ENCODE assay signal across 11 cellular contexts in the genomic region with DNA sequence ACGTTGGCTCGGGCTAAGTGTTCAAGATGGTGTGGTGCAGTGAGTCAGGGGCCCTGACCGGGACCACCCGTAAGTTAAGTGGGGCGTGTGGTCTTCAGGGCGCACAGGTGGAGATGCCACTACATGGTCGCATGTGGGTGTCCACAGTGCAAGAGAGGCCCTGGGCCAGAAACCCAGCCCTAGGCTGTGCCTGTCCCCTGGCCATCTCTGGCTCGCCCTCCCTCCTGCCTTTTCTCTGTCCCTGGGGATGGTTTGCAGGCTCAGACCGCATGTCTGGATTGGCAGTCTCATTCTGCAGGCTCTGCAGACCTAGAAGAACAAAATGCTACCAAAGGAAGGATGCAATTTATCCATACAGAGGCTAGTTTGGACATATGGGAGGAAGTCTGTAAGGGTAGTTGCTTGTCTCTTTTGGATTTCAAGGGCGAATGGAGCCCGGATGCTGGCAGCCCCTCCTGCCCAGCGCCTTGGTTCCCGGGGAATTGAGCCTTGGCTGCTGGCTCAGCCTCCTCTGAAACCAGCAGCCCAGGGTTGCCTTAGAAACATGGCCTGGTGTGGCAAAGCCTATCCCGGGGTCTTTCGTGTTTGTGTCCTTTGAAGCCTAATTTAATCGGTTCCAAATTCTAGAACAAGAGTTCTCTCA.
DNase-seq lines count a peak whose midpoint lies in the region; TF ChIP-seq lines count a peak whose summit lies in the region.
"Had no signal": no experiment of that assay in that cellular context is flagged by ENCODE, and none has a peak within 500 bp of the region (broad histone marks: within the 10 kb centered on the region; RNA-seq: fewer than 3 reads in every experiment).

No MANE protein-coding gene starts in this region.

- peaks cover 16% of the 10 kb centered on the region for H3K27me3 Mint-ChIP-seq in IgD-negative memory B cell
- peaks cover 24% of the 10 kb centered on the region for H3K27me3 Mint-ChIP-seq in endodermal cell (ENCODE audit: insufficient read depth)
- peaks cover 2% of the 10 kb centered on the region for H3K27me3 Mint-ChIP-seq in neural progenitor cell (ENCODE audit: insufficient read depth, low read depth)

- no peaks in the 10 kb centered on the region for H4K20me1 ChIP-seq in neural progenitor cell (ENCODE audit: low read depth)

- H3K27me3 ChIP-seq in ACC112 (ENCODE audit: insufficient read depth, low read length) (peaks cover 5% of the 10 kb centered on the region; the same call in 1 of the 2 replicates), endodermal cell (ENCODE audit: control insufficient read depth, insufficient read depth, low read length, poor library complexity, severe bottlenecking) (no peaks in the 10 kb centered on the region), neural progenitor cell (peaks cover 9% of the 10 kb centered on the region)
- H3K27me3 ChIP-seq: cardiac muscle cell had no signal

- DNase-seq in endodermal cell (no peak), neural progenitor cell (ENCODE audit: low spot score) (no peak), OCI-M1 (lab: John Stamatoyannopoulos, UW) (no peak), GF-D8 (lab: John Stamatoyannopoulos, UW) (no peak), H4 (ENCODE audit: low spot score) (no peak), globus pallidus (ENCODE audit: low spot score) (no peak)
- DNase-seq: NCI-H446 treated with DMSO at 0.1 percent for 48 hours had no signal

- H3K4me1 Mint-ChIP-seq in IgD-negative memory B cell = peaks cover 5 to 12% (median 9%) of the 10 kb centered on the region in 3 donors
- H3K4me1 Mint-ChIP-seq in endodermal cell = peaks cover 2% of the 10 kb centered on the region
- peaks cover 9% of the 10 kb centered on the region for H3K4me1 Mint-ChIP-seq in neural progenitor cell

- H3K4me1 ChIP-seq in ACC112 (ENCODE audit: control insufficient read depth, insufficient read depth, low read length, unreplicated experiment) (peaks cover 38% of the 10 kb centered on the region), endodermal cell (ENCODE audit: control insufficient read depth, insufficient read depth, low read length) (no peaks in the 10 kb centered on the region), neural progenitor cell (peaks cover 6% of the 10 kb centered on the region)

- H3K4me2 ChIP-seq in neural progenitor cell = peak overlapping the region; percentile 61

- H3K4me3 ChIP-seq in ACC112 (ENCODE audit: low read depth, low read length) (peak overlapping the region; percentile 7; the same call in 1 of the 2 replicates), endodermal cell (ENCODE audit: low read length) (no peak overlapping the region), neural progenitor cell (no peak overlapping the region)
- H3K4me3 ChIP-seq: cardiac muscle cell had no signal

- H3F3A ChIP-seq in neural progenitor cell (ENCODE audit: low read depth) = no peaks in the 10 kb centered on the region

- WGBS in endodermal cell (ENCODE audit: insufficient coverage in 1 of 2, insufficient read length in 1 of 2), 2 experiments = 72 to 78% methylated on average over 11 to 16 of the region's 16 CpGs

- TF ChIP-seq CTCF in endodermal cell (conservative IDR thresholded peaks at IDR 0.05) (no peak), neural progenitor cell (IDR thresholded peaks at IDR 0.05) (no peak)

- H3K4me3 Mint-ChIP-seq in IgD-negative memory B cell (peak overlapping the region in 3 of 4 donors; percentile 69 to 79 (median 72)), endodermal cell (peak overlapping the region; percentile 66), neural progenitor cell (no peak overlapping the region)
- H3K4me3 Mint-ChIP-seq: HFFc6 had no signal

- H3K36me3 ChIP-seq in ACC112 (ENCODE audit: insufficient read depth, low read length) (no peaks in the 10 kb centered on the region), endodermal cell (ENCODE audit: control insufficient read depth, insufficient read depth, low read length) (no peaks in the 10 kb centered on the region), neural progenitor cell (no peaks in the 10 kb centered on the region)
- H3K36me3 ChIP-seq: cardiac muscle cell had no signal

- peaks cover 1% of the 10 kb centered on the region for H3K36me3 Mint-ChIP-seq in IgD-negative memory B cell
- no peaks in the 10 kb centered on the region for H3K36me3 Mint-ChIP-seq in endodermal cell (ENCODE audit: low read depth)
- no peaks in the 10 kb centered on the region for H3K36me3 Mint-ChIP-seq in neural progenitor cell

- no peaks in the 10 kb centered on the region for H3K9me3 ChIP-seq in endodermal cell (ENCODE audit: control insufficient read depth, low read length)
- H3K9me3 ChIP-seq in neural progenitor cell (ENCODE audit: low read depth) = no peaks in the 10 kb centered on the region

- no peaks in the 10 kb centered on the region for H3K79me2 ChIP-seq in ACC112 (ENCODE audit: control insufficient read depth, insufficient read depth, low read length, unreplicated experiment)
- no peaks in the 10 kb centered on the region for H3K79me2 ChIP-seq in neural progenitor cell (ENCODE audit: low read depth)

- H3K27ac ChIP-seq in ACC112 (ENCODE audit: low read depth, low read length) = no peak overlapping the region
- H3K27ac ChIP-seq in endodermal cell (ENCODE audit: low read depth, low read length) = no peak overlapping the region
- H3K27ac ChIP-seq in neural progenitor cell = no peak overlapping the region
- H3K27ac ChIP-seq: cardiac muscle cell had no signal

- no peak overlapping the region for H3K27ac Mint-ChIP-seq in IgD-negative memory B cell
- H3K27ac Mint-ChIP-seq in endodermal cell = no peak overlapping the region
- peak overlapping the region; percentile 69 for H3K27ac Mint-ChIP-seq in neural progenitor cell
- H3K27ac Mint-ChIP-seq: HFFc6 had no signal

- H3K9ac ChIP-seq in endodermal cell (ENCODE audit: extremely low read depth, low read length, poor library complexity, severe bottlenecking) (no peak overlapping the region), neural progenitor cell (no peak overlapping the region)

- H2AFZ ChIP-seq in ACC112 (ENCODE audit: low read length, unreplicated experiment) (peak overlapping the region; percentile 1), neural progenitor cell (replicated peaks) (peak overlapping the region; percentile 93)

- no peaks in the 10 kb centered on the region for H3K9me3 Mint-ChIP-seq in IgD-negative memory B cell
- no peaks in the 10 kb centered on the region for H3K9me3 Mint-ChIP-seq in endodermal cell
- H3K9me3 Mint-ChIP-seq in neural progenitor cell = peaks cover 4% of the 10 kb centered on the region
- H3K9me3 Mint-ChIP-seq: HFFc6 had no signal
